Comparison of ENCODE assay signal across 1 cellular context in genomic region chr9:101366038-101366756, GRCh38.
A peak's percentile ranks its signal among the peaks of the same experiment; 100 is the strongest.
TF ChIP-seq lines count a peak whose summit lies in the region.

No MANE protein-coding gene starts in this region.

TF ChIP-seq in HepG2, 621 proteins besides CTCF, POLR2A, EP300 and RAD21 (continues in another document):
- peak; percentile 100 for TF ChIP-seq HNRNPUL1 (IDR thresholded peaks at IDR 0.05; ENCODE audit: low read depth, low read length)
- TF ChIP-seq HMG20A (CRISPR knock-in tag; IDR thresholded peaks at IDR 0.05; ENCODE audit: borderline replicate concordance) = peak; percentile 52; the same call in 1 of the 2 replicates
- TF ChIP-seq ZSCAN29 (CRISPR knock-in tag; conservative IDR thresholded peaks at IDR 0.05) = 0 out of 2 replicates have a peak, but pooled peaks have one; percentile 59
- TF ChIP-seq ZNF563 (CRISPR knock-in tag; IDR thresholded peaks at IDR 0.05) = no peak
- TF ChIP-seq ASH2L (IDR thresholded peaks at IDR 0.05; ENCODE audit: insufficient read length, low read depth, low read length) = peak; percentile 64
- peak; percentile 61; the same call in 1 of the 2 replicates for TF ChIP-seq FOXJ3 (CRISPR knock-in tag; IDR thresholded peaks at IDR 0.05; ENCODE audit: borderline replicate concordance)
- TF ChIP-seq ZBTB34 (CRISPR knock-in tag; IDR thresholded peaks at IDR 0.05) = 0 out of 2 replicates have a peak, but pooled peaks have one; percentile 14
- TF ChIP-seq NR2C2 (CRISPR knock-in tag; IDR thresholded peaks at IDR 0.05; ENCODE audit: borderline replicate concordance) = 0 out of 2 replicates have a peak, but pooled peaks have one; percentile 35
- peak; percentile 69; the same call in 1 of the 2 replicates for TF ChIP-seq ZNF878 (CRISPR knock-in tag; IDR thresholded peaks at IDR 0.05)
- 0 out of 2 replicates have a peak, but pooled peaks have one; percentile 51 for TF ChIP-seq RBFOX2 (IDR thresholded peaks at IDR 0.05; ENCODE audit: low read depth, low read length)
- TF ChIP-seq ATF6 (CRISPR knock-in tag; conservative IDR thresholded peaks at IDR 0.05) = no peak
- TF ChIP-seq ZNF841 (CRISPR knock-in tag; IDR thresholded peaks at IDR 0.05; ENCODE audit: borderline replicate concordance) = no peak
- no peak for TF ChIP-seq ARHGAP35 (CRISPR knock-in tag; IDR thresholded peaks at IDR 0.05; ENCODE audit: borderline replicate concordance)
- 0 out of 2 replicates have a peak, but pooled peaks have one; percentile 52 for TF ChIP-seq NKX3-1 (CRISPR knock-in tag; IDR thresholded peaks at IDR 0.05)
- TF ChIP-seq MEIS1 (CRISPR knock-in tag; IDR thresholded peaks at IDR 0.05; ENCODE audit: borderline replicate concordance) = no peak
- 0 out of 2 replicates have a peak, but pooled peaks have one; percentile 25 for TF ChIP-seq ZNF317 (CRISPR knock-in tag; IDR thresholded peaks at IDR 0.05)
- TF ChIP-seq RCOR2 (CRISPR knock-in tag; IDR thresholded peaks at IDR 0.05) = 0 out of 2 replicates have a peak, but pooled peaks have one; percentile 8
- TF ChIP-seq NFYB (CRISPR knock-in tag; IDR thresholded peaks at IDR 0.05) = no peak
- no peak for TF ChIP-seq CREB1 (IDR thresholded peaks at IDR 0.05)
- TF ChIP-seq CREB1 (CRISPR knock-in tag; IDR thresholded peaks at IDR 0.05) = peak; percentile 59
- TF ChIP-seq MAFK (conservative IDR thresholded peaks at IDR 0.05 in 1 of 2, IDR thresholded peaks at IDR 0.05 in 1 of 2; ENCODE audit: low read length in 2 of 2) = no peak
- peak; percentile 58 for TF ChIP-seq POLR2AphosphoS5 (IDR thresholded peaks at IDR 0.05; ENCODE audit: low read depth, low read length)
- TF ChIP-seq MTF2 (CRISPR knock-in tag; IDR thresholded peaks at IDR 0.05; ENCODE audit: borderline replicate concordance) = no peak
- TF ChIP-seq NFIB (CRISPR knock-in tag; IDR thresholded peaks at IDR 0.05; ENCODE audit: borderline replicate concordance) = no peak
- peak; percentile 45; the same call in 1 of the 2 replicates for TF ChIP-seq TFE3 (CRISPR knock-in tag; IDR thresholded peaks at IDR 0.05)
- TF ChIP-seq ZSCAN12 (CRISPR knock-in tag; IDR thresholded peaks at IDR 0.05) = 0 out of 2 replicates have a peak, but pooled peaks have one; percentile 24
- TF ChIP-seq ZBTB25 (CRISPR knock-in tag; IDR thresholded peaks at IDR 0.05) = 0 out of 2 replicates have a peak, but pooled peaks have one; percentile 13
- TF ChIP-seq BRCA1 (CRISPR knock-in tag; IDR thresholded peaks at IDR 0.05) = peak; percentile 55; the same call in 1 of the 2 replicates
- TF ChIP-seq CHD4 (IDR thresholded peaks at IDR 0.05; ENCODE audit: borderline replicate concordance, low read length) = peak; percentile 76; the same call in 1 of the 2 replicates
- no peak for TF ChIP-seq FOXO1 (CRISPR knock-in tag; IDR thresholded peaks at IDR 0.05)
- TF ChIP-seq CEBPG (CRISPR knock-in tag; IDR thresholded peaks at IDR 0.05) = peak; percentile 24
- peak; percentile 85 for TF ChIP-seq PAXIP1 (CRISPR knock-in tag; conservative IDR thresholded peaks at IDR 0.05)
- TF ChIP-seq FOXP4 (CRISPR knock-in tag; IDR thresholded peaks at IDR 0.05) = peak; percentile 38; the same call in 1 of the 2 replicates
- no peak for TF ChIP-seq ZBTB39 (CRISPR knock-in tag; IDR thresholded peaks at IDR 0.05)
- no peak for TF ChIP-seq ZNF260 (CRISPR knock-in tag; IDR thresholded peaks at IDR 0.05; ENCODE audit: borderline replicate concordance, low read depth)
- 0 out of 2 replicates have a peak, but pooled peaks have one; percentile 38 for TF ChIP-seq TOE1 (CRISPR knock-in tag; IDR thresholded peaks at IDR 0.05)
- peak; percentile 67; the same call in 1 of the 2 replicates for TF ChIP-seq ZNF710 (CRISPR knock-in tag; IDR thresholded peaks at IDR 0.05; ENCODE audit: borderline replicate concordance)
- peak; percentile 35; the same call in 1 of the 2 replicates for TF ChIP-seq NR2F6 (IDR thresholded peaks at IDR 0.05)
- no peak for TF ChIP-seq NR2F6 (CRISPR knock-in tag; IDR thresholded peaks at IDR 0.05)
- 0 out of 2 replicates have a peak, but pooled peaks have one; percentile 69 for TF ChIP-seq ZNF510 (CRISPR knock-in tag; IDR thresholded peaks at IDR 0.05; ENCODE audit: low read depth)
- peak; percentile 60 for TF ChIP-seq POGZ (CRISPR knock-in tag; IDR thresholded peaks at IDR 0.05)
- TF ChIP-seq TEAD3 (CRISPR knock-in tag; optimal IDR thresholded peaks at IDR 0.05; ENCODE audit: borderline replicate concordance) = peak; percentile 28
- peak; percentile 84 for TF ChIP-seq MED1 (CRISPR knock-in tag; IDR thresholded peaks at IDR 0.05)
- TF ChIP-seq RXRB (CRISPR knock-in tag; IDR thresholded peaks at IDR 0.05; ENCODE audit: borderline replicate concordance) = peak; percentile 69
- TF ChIP-seq SRSF1 (optimal IDR thresholded peaks at IDR 0.05; ENCODE audit: low read depth, low read length) = no peak
